6 cellular contexts compared by ENCODE assay signal in genomic region chr10:29979421-29979779, GRCh38.
DNase-seq lines count a peak whose midpoint lies in the region; ATAC-seq and TF ChIP-seq lines count a peak whose summit lies in the region.
"Not testable (repeated sequence)": the region's sequence is repeated elsewhere in the genome, so short reads cannot be mapped to it uniquely, and the experiment has no call there.

No MANE protein-coding gene starts in this region.

- TF ChIP-seq EP300 in esophagus muscularis mucosa (IDR thresholded peaks at IDR 0.05): not testable (repeated sequence)

- BruUV-seq in MCF 10A (replicated peaks; lab: Mats Ljungman, UMichigan): not testable (repeated sequence)

- H3K4me3 ChIP-seq in ACC112 (ENCODE audit: low read depth, low read length); ascending aorta; esophagus muscularis mucosa; gastrocnemius medialis; thyroid gland (replicated peaks in 1 of 3): not testable (repeated sequence)

- peak in 1 of 2 donors; percentile 16 for DNase-seq in ascending aorta (ENCODE audit: low spot score in 2 of 2)
- not testable (repeated sequence) for DNase-seq in MCF 10A (ENCODE audit: unreplicated experiment); esophagus muscularis mucosa (ENCODE audit: extremely low spot score); gastrocnemius medialis
- DNase-seq in thyroid gland: peak; percentile 38 to 46

- H3K79me2 ChIP-seq in ACC112 (ENCODE audit: control insufficient read depth, insufficient read depth, low read length, unreplicated experiment): not testable (repeated sequence)

- H3K36me3 ChIP-seq in ACC112 (ENCODE audit: insufficient read depth, low read length); ascending aorta; esophagus muscularis mucosa; gastrocnemius medialis; thyroid gland: not testable (repeated sequence)

- H3K27ac ChIP-seq in ACC112 (ENCODE audit: low read depth, low read length) (peak overlapping the region; percentile 27; the same call in 1 of the 2 replicates), ascending aorta (peak overlapping the region; percentile 70 to 84), esophagus muscularis mucosa (replicated peaks in 1 of 4) (peak overlapping the region; percentile 19 to 72 (median 64)), gastrocnemius medialis (peak overlapping the region in 3 of 4 donors; percentile 27 to 81 (median 46)), thyroid gland (peak overlapping the region in 2 of 3 donors; percentile 68 to 70)

- not testable (repeated sequence) for H3K27me3 Mint-ChIP-seq in MCF 10A (ENCODE audit: insufficient read depth, unreplicated experiment)

- H3K4me1 ChIP-seq in ACC112 (ENCODE audit: control insufficient read depth, insufficient read depth, low read length, unreplicated experiment) (peaks cover 13% of the 10 kb centered on the region), ascending aorta (peaks cover 10 to 18% of the 10 kb centered on the region in 2 donors), esophagus muscularis mucosa (peaks cover 0 to 34% (median 27%) of the 10 kb centered on the region in 4 donors), gastrocnemius medialis (peaks cover 0 to 23% of the 10 kb centered on the region in 2 donors), thyroid gland (peaks cover 7 to 15% of the 10 kb centered on the region in 2 donors)

- H2AFZ ChIP-seq in ACC112 (ENCODE audit: low read length, unreplicated experiment): not testable (repeated sequence)

- H3K36me3 Mint-ChIP-seq in MCF 10A (ENCODE audit: insufficient read depth, unreplicated experiment): not testable (repeated sequence)

- TF ChIP-seq POLR2A in esophagus muscularis mucosa (IDR thresholded peaks at IDR 0.05; ENCODE audit: low read depth); gastrocnemius medialis (IDR thresholded peaks at IDR 0.05); thyroid gland (IDR thresholded peaks at IDR 0.05): not testable (repeated sequence)

- H3K4me3 Mint-ChIP-seq in MCF 10A (ENCODE audit: unreplicated experiment): not testable (repeated sequence)

- POLR2A ChIA-PET in MCF 10A (lab: Yijun Ruan, JAX): interaction anchor here (0.5 to 2.8 kb wide), 4 partner anchors 19 to 33 kb away, joined by 3 to 22 read pairs (median 6); no protein-coding TSS in a partner anchor

- H3K4me1 Mint-ChIP-seq in MCF 10A (ENCODE audit: insufficient read depth, unreplicated experiment): peaks cover 15% of the 10 kb centered on the region

- TF ChIP-seq CTCF in ascending aorta (IDR thresholded peaks at IDR 0.05); MCF 10A (IDR thresholded peaks at IDR 0.05; ENCODE audit: unreplicated experiment); esophagus muscularis mucosa (IDR thresholded peaks at IDR 0.05); gastrocnemius medialis (IDR thresholded peaks at IDR 0.05 in 4 of 5, conservative IDR thresholded peaks at IDR 0.05 in 1 of 5); thyroid gland (IDR thresholded peaks at IDR 0.05): not testable (repeated sequence)

- H3K9me3 ChIP-seq in ascending aorta, gastrocnemius medialis, thyroid gland: not testable (repeated sequence)
- peaks cover 0 to 19% (median 8%) of the 10 kb centered on the region in 4 donors for H3K9me3 ChIP-seq in esophagus muscularis mucosa

- H3K9me3 Mint-ChIP-seq in MCF 10A (ENCODE audit: unreplicated experiment): peaks cover 12% of the 10 kb centered on the region

- intact Hi-C loops in ascending aorta (cut with DNase I): loop anchor here (2.0 kb wide), 1 partner anchor 31 kb away; no protein-coding TSS in a partner anchor
- intact Hi-C loops in MCF 10A (cut with micrococcal nuclease); esophagus muscularis mucosa (cut with DNase I); gastrocnemius medialis (cut with DNase I; ENCODE audit: low total_unique reads); thyroid gland (cut with DNase I): not testable (repeated sequence)

- WGBS in esophagus muscularis mucosa: 57% methylated on average over 2 of the region's 2 CpGs
- 29 to 47% methylated on average over 2 of the region's 2 CpGs for WGBS in thyroid gland, 2 donors

- in situ Hi-C loops in gastrocnemius medialis (cut with MboI; ENCODE audit: low sequenced_read_pairs in 4 of 4): not testable (repeated sequence)

- H3K27ac Mint-ChIP-seq in MCF 10A (ENCODE audit: low read depth, unreplicated experiment): peak overlapping the region; percentile 35

- not testable (repeated sequence) for ATAC-seq in gastrocnemius medialis

- CTCF ChIA-PET in MCF 10A (lab: Yijun Ruan, JAX): interaction anchor here (0.7 kb wide), 1 partner anchor 14 kb away, joined by 3 read pairs; no protein-coding TSS in a partner anchor

- H3K27me3 ChIP-seq in ACC112 (ENCODE audit: insufficient read depth, low read length); ascending aorta; esophagus muscularis mucosa; gastrocnemius medialis; thyroid gland: not testable (repeated sequence)

Comparison
In these comparisons a context has a peak if more than half of its experiments do, and no peak if none do; other contexts are left out.
1. H3K27ac ChIP-seq: peak in every context shown above with its lines; median percentile 77 in ascending aorta; 69 in thyroid gland; 64 in esophagus muscularis mucosa; 46 in gastrocnemius medialis; 27 in ACC112.